1 cellular context compared by ENCODE assay signal in the genomic region with DNA sequence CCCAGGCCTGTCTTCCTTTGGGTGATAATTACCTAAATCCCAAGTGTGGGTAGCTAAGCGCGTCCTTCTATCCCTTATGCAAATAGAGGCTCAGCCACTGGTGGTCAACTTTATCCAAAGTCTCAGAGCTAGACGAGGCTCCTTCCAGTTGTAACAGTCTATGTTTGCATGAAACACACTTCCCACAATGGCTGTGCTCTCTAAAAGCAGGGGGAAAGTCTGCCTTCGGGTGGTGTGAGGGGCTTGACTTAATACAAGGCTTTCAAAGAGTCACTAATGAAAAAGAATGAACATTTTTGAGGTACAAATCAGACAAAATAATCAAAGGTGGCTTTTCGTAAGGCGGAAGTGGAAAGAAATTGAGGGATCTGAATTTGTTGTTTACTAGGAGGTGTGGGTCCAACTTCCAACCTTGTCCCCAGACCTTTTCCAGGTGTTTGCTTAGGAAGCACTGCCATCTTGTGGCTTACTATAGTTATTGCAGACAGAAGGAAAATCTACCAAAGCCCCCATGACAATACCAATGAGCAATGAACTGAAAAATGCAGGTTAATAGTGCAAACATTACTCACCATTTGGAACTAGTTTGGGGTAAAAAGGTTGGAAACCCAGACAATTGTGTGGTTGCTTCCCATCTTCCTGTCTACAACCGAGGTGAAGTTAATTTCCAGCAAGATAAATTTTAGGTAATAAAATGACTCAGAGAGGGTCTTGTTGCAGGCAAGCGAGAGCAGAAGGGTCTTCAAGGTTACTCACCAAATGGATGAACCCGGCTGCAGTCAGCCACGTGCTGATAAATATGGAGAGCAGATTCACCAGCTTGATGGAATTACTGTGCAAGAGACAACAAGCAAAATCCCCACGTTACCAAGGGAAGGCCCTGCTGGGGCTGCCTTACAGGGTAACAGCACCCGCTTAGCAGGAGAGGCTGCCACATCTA.
TF ChIP-seq lines count a peak whose summit lies in the region.

No MANE protein-coding gene starts in this region.

TF ChIP-seq in H1, 55 proteins besides CTCF, POLR2A, EP300 and RAD21:
- TF ChIP-seq TAF7 (optimal IDR thresholded peaks at IDR 0.05; ENCODE audit: borderline replicate concordance, low read depth, low read length) (peak; percentile 34), POU5F1 (IDR thresholded peaks at IDR 0.05; ENCODE audit: low read depth, low read length) (0 out of 2 replicates have a peak, but pooled peaks have one; percentile 4), ASH2L (IDR thresholded peaks at IDR 0.05; ENCODE audit: low read length) (no peak), CHD1 (IDR thresholded peaks at IDR 0.05; ENCODE audit: low read depth, low read length) (no peak)
